In the genomic region with DNA sequence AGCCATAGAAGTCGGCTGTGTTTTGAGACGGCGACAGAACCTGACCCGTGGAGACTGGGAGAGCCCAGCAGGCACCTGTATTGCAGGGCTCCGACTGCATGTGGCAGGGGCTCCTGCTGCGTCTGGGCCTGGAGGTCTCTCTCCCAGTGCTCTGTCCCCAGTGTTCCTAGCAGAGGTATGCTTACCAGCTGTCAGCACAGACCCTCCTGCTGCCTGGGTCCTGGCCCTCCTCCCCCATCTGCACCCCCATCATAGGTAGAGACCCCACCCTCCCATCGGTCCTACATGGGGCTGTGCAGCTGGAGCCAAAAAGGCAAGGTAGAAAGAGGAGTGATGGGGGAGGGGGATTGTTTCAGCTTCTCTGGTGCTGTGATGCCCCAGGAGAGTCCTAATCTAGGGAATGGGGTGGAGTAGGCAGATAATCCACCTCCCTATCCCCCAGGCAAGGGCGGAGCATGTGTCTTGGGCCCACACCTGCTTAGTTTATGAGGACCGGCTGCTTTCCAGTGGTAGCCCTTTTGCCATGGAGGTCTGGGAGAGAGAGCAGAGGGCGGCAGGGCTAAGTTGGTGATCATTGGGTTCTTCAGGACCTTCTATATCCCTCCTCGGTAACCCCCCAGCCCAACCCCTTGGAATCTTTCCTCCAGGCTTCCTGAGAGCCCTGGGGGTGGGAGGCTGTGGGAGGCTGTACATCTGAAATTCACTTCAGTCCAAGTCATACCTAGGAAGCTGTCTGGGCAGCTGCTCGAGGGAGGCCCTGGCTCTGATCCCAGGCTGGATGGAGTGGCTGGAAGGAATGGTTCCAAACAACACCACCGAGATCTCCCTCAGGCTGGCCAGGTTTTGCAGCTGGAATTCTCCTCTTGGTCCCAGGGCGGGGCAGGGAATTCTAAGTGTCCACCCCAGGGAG, we compare ENCODE assay signal across 14 cellular contexts. TPM values are rescaled to one million over a fixed set of nuclear protein-coding genes. Genes with fewer than 3 reads are reported as not detected.
A peak's percentile ranks its signal among the peaks of the same experiment; 100 is the strongest.
DNase-seq lines count a peak whose midpoint lies in the region; ATAC-seq and TF ChIP-seq lines count a peak whose summit lies in the region.
"Had no signal": no experiment of that assay in that cellular context is flagged by ENCODE, and none has a peak within 500 bp of the region (broad histone marks: within the 10 kb centered on the region; RNA-seq: fewer than 3 reads in every experiment).

No MANE protein-coding gene starts in this region.

- no peak overlapping the region for H3K14ac ChIP-seq in neuronal stem cell (ENCODE audit: low read length)

- peaks cover 0 to 2% of the 10 kb centered on the region in 2 donors for H3K9me3 ChIP-seq in neuronal stem cell (replicated peaks in 1 of 2; ENCODE audit: control insufficient read depth in 2 of 2, insufficient read depth in 1 of 2, low read depth in 1 of 2, low read length in 2 of 2)

- peaks cover 8% of the 10 kb centered on the region for H3K4me1 Mint-ChIP-seq in T-helper 2 cell treated with Interferon-gamma antibody and Interleukin-4, amounts not matched to agents 5 μg/mL and 100 μg/mL, for 36 hours (ENCODE audit: low read depth)

- H3K36me3 ChIP-seq in neuronal stem cell (replicated peaks in 1 of 2; ENCODE audit: control insufficient read depth in 2 of 2, insufficient read depth in 2 of 2, low read length in 2 of 2), result no peaks in the 10 kb centered on the region

- no peak overlapping the region for H3K4me2 ChIP-seq in neuronal stem cell (ENCODE audit: insufficient read depth, low read length, poor library complexity, severe bottlenecking)

- H3K27ac ChIP-seq in neuronal stem cell (replicated peaks; ENCODE audit: low read length), result no peak overlapping the region
- H3K27ac ChIP-seq: parathyroid adenoma had no signal

- H2BK120ac ChIP-seq in neuronal stem cell (ENCODE audit: low read depth, low read length), result peak overlapping the region; percentile 81

- no peak overlapping the region for H2AFZ ChIP-seq in neuronal stem cell (ENCODE audit: low read length)
- H2AFZ ChIP-seq: parathyroid adenoma had no signal

- H3K18ac ChIP-seq in neuronal stem cell (ENCODE audit: low read length), result no peak overlapping the region

- H2AK5ac ChIP-seq in neuronal stem cell (ENCODE audit: low read depth, low read length), result peak overlapping the region; percentile 92

- peaks cover 0 to 39% (median 15%) of the 10 kb centered on the region in 3 experiments for H3K27me3 ChIP-seq in neuronal stem cell (ENCODE audit: control insufficient read depth in 3 of 3, insufficient read depth in 3 of 3, low read depth in 1 of 3, low read length in 3 of 3)

- no peak overlapping the region for H3K4me3 Mint-ChIP-seq in T-helper 2 cell treated with Interferon-gamma antibody and Interleukin-4, amounts not matched to agents 5 μg/mL and 100 μg/mL, for 36 hours
- H3K4me3 Mint-ChIP-seq: central memory CD8-positive, alpha-beta T cell had no signal

- no peak overlapping the region for H3K27ac Mint-ChIP-seq in T-helper 2 cell treated with Interferon-gamma antibody and Interleukin-4, amounts not matched to agents 5 μg/mL and 100 μg/mL, for 36 hours

- peak; percentile 65 for DNase-seq in EL
- DNase-seq in NCI-H226, result peak; percentile 75
- DNase-seq in cardiac fibroblast (ENCODE audit: low read depth in 2 of 2), result peak; percentile 29 to 79
- DNase-seq in neuronal stem cell (ENCODE audit: low spot score), result no peak
- no peak for DNase-seq in activated CD4-positive, alpha-beta T cell treated with anti-CD3 and anti-CD28 coated beads, Interleukin-2, amount 50 U/mL, for 48 hours
- DNase-seq in T-helper 2 cell treated with Interferon-gamma antibody and Interleukin-4, amounts not matched to agents 5 μg/mL and 100 μg/mL, for 36 hours (ENCODE audit: low spot score), result no peak
- DNase-seq: activated CD4-positive, CD25-positive, alpha-beta regulatory T cell; activated T-cell treated with anti-CD3 and anti-CD28 coated beads, Interleukin-2, amount 50 U/mL, for 1 hour; left colon; stimulated activated naive CD4-positive, alpha-beta T cell treated with Interleukin-2 at 50 U/mL for 16 hours had no signal

- WGBS in neuronal stem cell (ENCODE audit: extremely low coverage in 2 of 2, insufficient read length in 2 of 2, insufficient replicate concordance in 1 of 2), 2 donors, result no CpG with 5 or more reads among the region's 14 CpGs

- peaks cover 10% of the 10 kb centered on the region for H3K27me3 Mint-ChIP-seq in T-helper 2 cell treated with Interferon-gamma antibody and Interleukin-4, amounts not matched to agents 5 μg/mL and 100 μg/mL, for 36 hours (ENCODE audit: low read depth)

- peak overlapping the region; percentile 19 for H4K8ac ChIP-seq in neuronal stem cell (ENCODE audit: low read depth, low read length)

- H3K36me3 Mint-ChIP-seq in T-helper 2 cell treated with Interferon-gamma antibody and Interleukin-4, amounts not matched to agents 5 μg/mL and 100 μg/mL, for 36 hours (ENCODE audit: low read depth), result no peaks in the 10 kb centered on the region

- no peak overlapping the region for H2BK15ac ChIP-seq in neuronal stem cell (ENCODE audit: low read length)

- peaks cover 2 to 10% of the 10 kb centered on the region in 2 donors for H3K4me1 ChIP-seq in neuronal stem cell (ENCODE audit: control insufficient read depth in 2 of 2, insufficient read depth in 1 of 2, low read depth in 1 of 2, low read length in 2 of 2)
- H3K4me1 ChIP-seq: parathyroid adenoma had no signal

- H4K91ac ChIP-seq in neuronal stem cell (ENCODE audit: low read depth, low read length, poor library complexity), result no peak overlapping the region

- no peak overlapping the region for H3K9ac ChIP-seq in neuronal stem cell (ENCODE audit: low read depth, low read length, poor library complexity)
- H3K9ac ChIP-seq: parathyroid adenoma had no signal

- TF ChIP-seq CTCF in cardiac fibroblast (IDR thresholded peaks at IDR 0.05; ENCODE audit: low read depth, low read length), result no peak

- H3K9me3 Mint-ChIP-seq in T-helper 2 cell treated with Interferon-gamma antibody and Interleukin-4, amounts not matched to agents 5 μg/mL and 100 μg/mL, for 36 hours, result no peaks in the 10 kb centered on the region
- H3K9me3 Mint-ChIP-seq: central memory CD8-positive, alpha-beta T cell had no signal

- H3K4ac ChIP-seq in neuronal stem cell (ENCODE audit: low read length), result no peak overlapping the region

- ATAC-seq in HG03196 (IDR thresholded peaks at IDR 0.05; ENCODE audit: unreplicated experiment) (no peak), GM19023 (IDR thresholded peaks at IDR 0.05; ENCODE audit: unreplicated experiment) (no peak)
- ATAC-seq: left colon had no signal

- peak overlapping the region; percentile 24 for H2BK5ac ChIP-seq in neuronal stem cell (ENCODE audit: low read length)

- no peak overlapping the region for H3K4me3 ChIP-seq in cardiac fibroblast (replicated peaks in 1 of 2; ENCODE audit: low read depth in 2 of 2, low read length in 2 of 2)
- H3K4me3 ChIP-seq in neuronal stem cell (ENCODE audit: low read length in 2 of 2), result no peak overlapping the region

- H3K23ac ChIP-seq in neuronal stem cell (ENCODE audit: low read depth, low read length, poor library complexity), result peak overlapping the region; percentile 65

- peaks cover 1% of the 10 kb centered on the region for H3K79me1 ChIP-seq in neuronal stem cell (ENCODE audit: low read depth, low read length)

- H2BK12ac ChIP-seq in neuronal stem cell (ENCODE audit: low read length), result no peak overlapping the region

RNA-seq across cellular contexts. Expression of a gene that starts 5.3 kb away (rescaled TPM):
- 0.18 TPM for polyA plus RNA-seq in neuronal stem cell (2013, experiment 1 of 2)
- 0.24 TPM for polyA plus RNA-seq in neuronal stem cell (2013, experiment 2 of 2)

RNA-seq across cellular contexts. Expression of a gene that starts 12.1 kb away (rescaled TPM):
- 0.43 TPM for polyA plus RNA-seq in neuronal stem cell (2013, experiment 1 of 2)
- 0.53 TPM for polyA plus RNA-seq in neuronal stem cell (2013, experiment 2 of 2)

RNA-seq across cellular contexts. Expression of a gene that starts 18.7 kb away (rescaled TPM):
- polyA plus RNA-seq in neuronal stem cell (2013, experiment 1 of 2), result not detected
- polyA plus RNA-seq in neuronal stem cell (2013, experiment 2 of 2), result 0.01 TPM

RNA-seq across cellular contexts. Expression of a gene that starts 25.1 kb away (rescaled TPM):
- polyA plus RNA-seq in neuronal stem cell (2013, experiment 1 of 2), result 26.5 TPM
- 28.4 TPM for polyA plus RNA-seq in neuronal stem cell (2013, experiment 2 of 2)

RNA-seq across cellular contexts. Expression of a gene that starts 44.9 kb away (rescaled TPM):
- polyA plus RNA-seq in neuronal stem cell (2013, experiment 1 of 2), result 16.5 TPM
- polyA plus RNA-seq in neuronal stem cell (2013, experiment 2 of 2), result 16.1 TPM

Comparison
In these comparisons a context has a peak if more than half of its experiments do, and no peak if none do; other contexts are left out.
1. DNase-seq: peak in EL (single experiment), NCI-H226 (single experiment) and cardiac fibroblast (2 of 2); none in neuronal stem cell (single experiment), activated CD4-positive, alpha-beta T cell treated with anti-CD3 and anti-CD28 coated beads, Interleukin-2, amount 50 U/mL, for 48 hours (0 of 2) and T-helper 2 cell treated with Interferon-gamma antibody and Interleukin-4, amounts not matched to agents 5 μg/mL and 100 μg/mL, for 36 hours (single experiment).